In genomic region chr6:94510877-94511276, GRCh38 we compare ENCODE assay signal across 15 cellular contexts.
"Had no signal": no experiment of that assay in that cellular context is flagged by ENCODE, and none has a peak within 500 bp of the region (broad histone marks: within the 10 kb centered on the region; RNA-seq: fewer than 3 reads in every experiment).

No MANE protein-coding gene starts in this region.

- H3K4me3 ChIP-seq: gastroesophageal sphincter, lung, stomach had no signal

- H3K36me3 ChIP-seq: gastroesophageal sphincter, neutrophil, stomach had no signal

- H3K4me3 Mint-ChIP-seq: activated CD4-positive, alpha-beta memory T cell treated with anti-CD3 and anti-CD28 coated beads, Interleukin-2, amount 10 ng/mL, durations not matched to agents 7 days and 5 days; activated CD4-positive, alpha-beta T cell treated with anti-CD3 and anti-CD28 coated beads for 36 hours had no signal

- H3K4me1 ChIP-seq: gastroesophageal sphincter, stomach had no signal

- H3K27me3 Mint-ChIP-seq: activated CD4-positive, alpha-beta memory T cell treated with anti-CD3 and anti-CD28 coated beads, Interleukin-2, amount 10 ng/mL, durations not matched to agents 7 days and 5 days; activated CD4-positive, alpha-beta T cell treated with anti-CD3 and anti-CD28 coated beads for 36 hours; progenitor cell of endocrine pancreas had no signal

- H3K27ac ChIP-seq: gastroesophageal sphincter, neutrophil, stomach, VCaP had no signal

- H3K27me3 ChIP-seq: gastroesophageal sphincter, neutrophil, stomach had no signal

- DNase-seq: activated CD4-positive, alpha-beta memory T cell treated with anti-CD3 and anti-CD28 coated beads, Interleukin-2, amount 10 ng/mL, durations not matched to agents 7 days and 5 days; activated CD4-positive, alpha-beta T cell treated with anti-CD3 and anti-CD28 coated beads for 36 hours; activated naive CD4-positive, alpha-beta T cell treated with Interleukin-2 at 50 U/mL for 16 hours; caudate nucleus; cortex of kidney; effector CD8-positive, alpha-beta T cell; midbrain; stimulated activated CD4-positive, alpha-beta T cell treated with anti-CD3 and anti-CD28 coated beads, Interleukin-4, amount 100 ng/mL, for 24 hours; stomach; T-helper 9 cell had no signal

- H3K4me1 Mint-ChIP-seq: activated CD4-positive, alpha-beta memory T cell treated with anti-CD3 and anti-CD28 coated beads, Interleukin-2, amount 10 ng/mL, durations not matched to agents 7 days and 5 days; activated CD4-positive, alpha-beta T cell treated with anti-CD3 and anti-CD28 coated beads for 36 hours had no signal

- H3K9me3 Mint-ChIP-seq: activated CD4-positive, alpha-beta memory T cell treated with anti-CD3 and anti-CD28 coated beads, Interleukin-2, amount 10 ng/mL, durations not matched to agents 7 days and 5 days had no signal

- ATAC-seq: activated CD4-positive, alpha-beta T cell treated with anti-CD3 and anti-CD28 coated beads for 36 hours; gastroesophageal sphincter had no signal

- H3K9me3 ChIP-seq: gastroesophageal sphincter, neutrophil had no signal

- H3K27ac Mint-ChIP-seq: activated CD4-positive, alpha-beta memory T cell treated with anti-CD3 and anti-CD28 coated beads, Interleukin-2, amount 10 ng/mL, durations not matched to agents 7 days and 5 days; activated CD4-positive, alpha-beta T cell treated with anti-CD3 and anti-CD28 coated beads for 36 hours; progenitor cell of endocrine pancreas had no signal
